25 cellular contexts compared by ENCODE assay signal in the genomic region with DNA sequence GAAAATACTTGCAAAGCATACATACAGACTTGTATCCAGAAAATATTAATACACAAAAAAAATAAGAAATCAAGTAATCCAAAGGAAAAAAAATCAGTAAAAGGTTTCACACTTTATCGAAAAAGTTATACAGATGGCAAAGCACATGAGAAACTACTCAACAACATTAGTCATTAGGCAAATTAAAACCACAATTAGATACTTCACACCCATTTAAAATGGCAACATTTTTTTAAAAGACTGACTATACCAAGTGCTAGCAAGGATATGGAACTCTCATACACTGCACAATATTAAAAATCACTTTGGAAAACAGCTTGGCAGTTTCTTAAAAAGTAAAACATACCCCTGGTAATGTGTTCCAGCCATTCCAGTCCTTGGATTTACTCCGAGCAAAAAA.
"Had no signal": no experiment of that assay in that cellular context is flagged by ENCODE, and none has a peak within 500 bp of the region (broad histone marks: within the 10 kb centered on the region; RNA-seq: fewer than 3 reads in every experiment).

No MANE protein-coding gene starts in this region.

- H2AFZ ChIP-seq: parathyroid adenoma had no signal

- H3K36me3 Mint-ChIP-seq: memory B cell; stimulated activated effector memory CD8-positive, alpha-beta T cell treated with anti-CD3 and anti-CD28 coated beads, Interleukin-12 subunit alpha, Interleukin-12 subunit beta, amount 100 ng/mL, for 72 hours had no signal

- H3K36me3 ChIP-seq: left ventricle myocardium inferior, lower lobe of right lung, right lobe of liver, suprapubic skin, thyroid gland had no signal

- H3K4me3 Mint-ChIP-seq: immature natural killer cell; memory B cell; nephron; stimulated activated effector memory CD8-positive, alpha-beta T cell treated with anti-CD3 and anti-CD28 coated beads, Interleukin-12 subunit alpha, Interleukin-12 subunit beta, amount 100 ng/mL, for 72 hours; type B pancreatic cell had no signal

- DNase-seq: effector memory CD4-positive, alpha-beta T cell; esophagus squamous epithelium; foreskin keratinocyte; immature natural killer cell; kidney; left cardiac atrium; left ventricle myocardium inferior; lower lobe of right lung; midbrain; occipital lobe; psoas muscle; retina; right lobe of liver; stimulated activated CD4-positive, alpha-beta T cell treated with anti-CD3 and anti-CD28 coated beads, Interleukin-4, amount 100 ng/mL, for 1 hour; stimulated activated CD8-positive, alpha-beta memory T cell treated with anti-CD3 and anti-CD28 coated beads, Interleukin-4, amount 100 ng/mL, for 48 hours; stimulated activated naive CD8-positive, alpha-beta T cell treated with anti-CD3 and anti-CD28 coated beads, Interleukin-15, Interleukin-2, amounts not matched to agents 100 U/mL and 50 U/mL, for 24 hours; thyroid gland had no signal

- H3K9me3 Mint-ChIP-seq: immature natural killer cell; memory B cell; stimulated activated effector memory CD8-positive, alpha-beta T cell treated with anti-CD3 and anti-CD28 coated beads, Interleukin-12 subunit alpha, Interleukin-12 subunit beta, amount 100 ng/mL, for 72 hours had no signal

- FAIRE-seq: kidney, urothelium cell line had no signal

- H3K27ac Mint-ChIP-seq: memory B cell; stimulated activated effector memory CD8-positive, alpha-beta T cell treated with anti-CD3 and anti-CD28 coated beads, Interleukin-12 subunit alpha, Interleukin-12 subunit beta, amount 100 ng/mL, for 72 hours; type B pancreatic cell had no signal

- H3K27ac ChIP-seq: coronary artery, esophagus squamous epithelium, foreskin keratinocyte, left ventricle myocardium inferior, lower lobe of right lung, parathyroid adenoma, psoas muscle, right lobe of liver, suprapubic skin, thyroid gland had no signal

- H3K4me3 ChIP-seq: coronary artery, esophagus squamous epithelium, left ventricle myocardium inferior, lower lobe of right lung, psoas muscle, right lobe of liver, suprapubic skin, thyroid gland had no signal

- H3K27me3 ChIP-seq: esophagus squamous epithelium, foreskin keratinocyte, right lobe of liver, suprapubic skin, thyroid gland had no signal

- H3K9ac ChIP-seq: parathyroid adenoma had no signal

- H3K27me3 Mint-ChIP-seq: type B pancreatic cell had no signal

- ATAC-seq: foreskin keratinocyte; left cardiac atrium; lower lobe of right lung; psoas muscle; right lobe of liver; stimulated activated effector memory CD8-positive, alpha-beta T cell treated with anti-CD3 and anti-CD28 coated beads, Interleukin-12 subunit alpha, Interleukin-12 subunit beta, amount 100 ng/mL, for 72 hours; stimulated activated naive CD8-positive, alpha-beta T cell treated with anti-CD3 and anti-CD28 coated beads, Interleukin-15, Interleukin-2, amounts not matched to agents 100 U/mL and 50 U/mL, for 24 hours had no signal

- H3K4me1 Mint-ChIP-seq: memory B cell had no signal

- H3K9me3 ChIP-seq: esophagus squamous epithelium, lower lobe of right lung, psoas muscle, right lobe of liver, suprapubic skin, thyroid gland had no signal
